Comparison of ENCODE assay signal across 21 cellular contexts in the genomic region with DNA sequence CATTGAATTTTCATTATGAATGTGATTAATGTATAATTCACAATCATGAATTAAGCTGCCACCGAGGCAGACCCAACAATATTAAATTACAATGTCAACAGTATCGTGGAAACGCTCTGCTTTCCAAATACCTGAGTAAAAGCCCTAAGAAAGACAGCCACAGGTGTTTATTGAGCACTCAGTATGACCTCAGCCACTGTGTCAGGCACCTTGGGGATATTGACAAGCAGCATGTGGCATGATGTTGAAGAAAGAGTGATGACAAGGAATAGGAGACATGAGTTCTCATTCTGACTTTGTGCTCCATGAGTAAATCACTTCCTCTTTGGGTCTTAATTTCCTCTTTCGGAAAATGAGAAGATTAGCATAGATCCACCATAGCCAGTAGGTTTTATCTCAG. TPM values are rescaled to one million over a fixed set of nuclear protein-coding genes. Genes with fewer than 3 reads are reported as not detected.
A peak's percentile ranks its signal among the peaks of the same experiment; 100 is the strongest.
DNase-seq lines count a peak whose midpoint lies in the region; ATAC-seq, FAIRE-seq and TF ChIP-seq lines count a peak whose summit lies in the region.
"Had no signal": no experiment of that assay in that cellular context is flagged by ENCODE, and none has a peak within 500 bp of the region (broad histone marks: within the 10 kb centered on the region; RNA-seq: fewer than 3 reads in every experiment).

No MANE protein-coding gene starts in this region.

- peak; percentile 27 for FAIRE-seq in urothelium cell line (lab: Jason Lieb, UNC)

- peaks cover 3% of the 10 kb centered on the region for H3K27me3 Mint-ChIP-seq in type B pancreatic cell

- intact Hi-C loops in left ventricle myocardium superior (cut with micrococcal nuclease) = loop anchor here (10.0 kb wide), 1 partner anchor 205 kb away; no protein-coding TSS in a partner anchor

- peaks cover 3% of the 10 kb centered on the region for H3K4me1 Mint-ChIP-seq in type B pancreatic cell (ENCODE audit: unreplicated experiment)
- H3K4me1 Mint-ChIP-seq: T-cell had no signal

- H3K27ac ChIP-seq in SJCRH30 = no peak overlapping the region
- H3K27ac ChIP-seq: C4-2B had no signal

- H3K27ac Mint-ChIP-seq in type B pancreatic cell = no peak overlapping the region
- H3K27ac Mint-ChIP-seq: T-cell; T-helper 2 cell treated with Interferon-gamma antibody and Interleukin-4, amounts not matched to agents 5 μg/mL and 100 μg/mL, for 36 hours had no signal

- H3K9me3 ChIP-seq in SJCRH30 (replicated peaks) = no peaks in the 10 kb centered on the region; the same call in 1 of the 2 replicates
- H3K9me3 ChIP-seq: SK-N-SH had no signal

- H3K27me3 ChIP-seq in SJCRH30 = no peaks in the 10 kb centered on the region

- H3K4me3 ChIP-seq in SJCRH30 = no peak overlapping the region

- H3K4me3 Mint-ChIP-seq in type B pancreatic cell = no peak overlapping the region
- H3K4me3 Mint-ChIP-seq: T-cell; T-helper 2 cell treated with Interferon-gamma antibody and Interleukin-4, amounts not matched to agents 5 μg/mL and 100 μg/mL, for 36 hours had no signal

- peaks cover 20% of the 10 kb centered on the region for H3K4me1 ChIP-seq in SJCRH30

- TF ChIP-seq CTCF in type B pancreatic cell (conservative IDR thresholded peaks at IDR 0.05) = no peak

- no peak for ATAC-seq in left ventricle myocardium superior
- ATAC-seq: PC-3, T-cell had no signal

- no peaks in the 10 kb centered on the region for H3K36me3 Mint-ChIP-seq in type B pancreatic cell

- peak; percentile 50 for DNase-seq in NOMO-1 treated with DMSO at 0.1 percent for 48 hours (lab: John Stamatoyannopoulos, UW; ENCODE audit: unreplicated experiment)
- DNase-seq in NOMO-1 treated with dmso at 0.1 percent for 144 hours (lab: John Stamatoyannopoulos, UW; ENCODE audit: unreplicated experiment) = no peak
- peak; percentile 56 for DNase-seq in MV-4-11 (lab: John Stamatoyannopoulos, UW)
- peak; percentile 41 to 67 for DNase-seq in SJCRH30
- DNase-seq in urothelium cell line (ENCODE audit: low spot score) = no peak
- DNase-seq in type B pancreatic cell (ENCODE audit: extremely low spot score, unreplicated experiment) = no peak
- DNase-seq in left ventricle myocardium superior = no peak
- no peak for DNase-seq in SW 1271 (lab: John Stamatoyannopoulos, UW)
- DNase-seq: DMS79, H7, NCI-H1694, NCI-H2081 treated with DMSO at 0.1 percent for 48 hours, NCI-H446, NCI-H526, PC-3, Right ventricle myocardium superior, SK-N-SH, T-cell had no signal

- H3K9me3 Mint-ChIP-seq in type B pancreatic cell = peaks cover 4% of the 10 kb centered on the region

- H3K36me3 ChIP-seq in SJCRH30 = no peaks in the 10 kb centered on the region

RNA-seq across cellular contexts. Expression of a gene that starts 12.8 kb away (rescaled TPM):
- 0.04 and 0.10 TPM in 2 replicates for total RNA-seq in SJCRH30 (2014; rRNA removed; shearing (Covaris generic))
- total RNA-seq in type B pancreatic cell (ENCODE audit: low replicate concordance) = 1.7 and 2.0 TPM in 2 replicates
- total RNA-seq in left ventricle myocardium superior = not detected
- total RNA-seq: H7, Right ventricle myocardium superior, RPMI7951, T-cell had no signal

RNA-seq across cellular contexts. Expression of a gene that starts 19.3 kb away (rescaled TPM):
- 32.3 and 35.5 TPM in 2 replicates for total RNA-seq in SJCRH30 (2014; rRNA removed; shearing (Covaris generic))
- total RNA-seq in type B pancreatic cell (ENCODE audit: low replicate concordance) = 38.7 and 45.8 TPM in 2 replicates
- 38.6 TPM for total RNA-seq in left ventricle myocardium superior

Comparison
In these comparisons a context has a peak if more than half of its experiments do, and no peak if none do; other contexts are left out.
1. DNase-seq: peak in NOMO-1 treated with DMSO at 0.1 percent for 48 hours (single experiment), MV-4-11 (single experiment) and SJCRH30 (2 of 2); none in NOMO-1 treated with dmso at 0.1 percent for 144 hours (single experiment), urothelium cell line (single experiment), type B pancreatic cell (single experiment), left ventricle myocardium superior (single experiment) and SW 1271 (0 of 2).